ENCODE assay signal across 8 cellular contexts in genomic region chr14:36105401-36105800, GRCh38.
DNase-seq lines count a peak whose midpoint lies in the region; ATAC-seq and TF ChIP-seq lines count a peak whose summit lies in the region.
"Had no signal": no experiment of that assay in that cellular context is flagged by ENCODE, and none has a peak within 500 bp of the region (broad histone marks: within the 10 kb centered on the region; RNA-seq: fewer than 3 reads in every experiment).

No MANE protein-coding gene starts in this region.

- peaks cover 4% of the 10 kb centered on the region for H3K4me1 ChIP-seq in neural progenitor cell

- H3K36me3 Mint-ChIP-seq in neural progenitor cell, result no peaks in the 10 kb centered on the region

- no peaks in the 10 kb centered on the region for H3K36me3 ChIP-seq in neural progenitor cell

- no peak overlapping the region for H3K27ac ChIP-seq in neural progenitor cell

- no peak overlapping the region for H3K27ac Mint-ChIP-seq in neural progenitor cell

- no peaks in the 10 kb centered on the region for H4K20me1 ChIP-seq in neural progenitor cell (ENCODE audit: low read depth)

- H3K9me3 ChIP-seq in neural progenitor cell (ENCODE audit: low read depth), result no peaks in the 10 kb centered on the region

- peaks cover 61% of the 10 kb centered on the region for H3K27me3 ChIP-seq in neural progenitor cell

- H3K4me2 ChIP-seq in neural progenitor cell, result no peak overlapping the region

- no peaks in the 10 kb centered on the region for H3F3A ChIP-seq in neural progenitor cell (ENCODE audit: low read depth)

- in situ Hi-C loops in astrocyte of the spinal cord (cut with HindIII; ENCODE audit: low sequenced_read_pairs), result no loop called here

- no peaks in the 10 kb centered on the region for H3K79me2 ChIP-seq in neural progenitor cell (ENCODE audit: low read depth)

- no peak for ATAC-seq in HG03175 (IDR thresholded peaks at IDR 0.05; ENCODE audit: unreplicated experiment)
- no peak for ATAC-seq in HG03342 (IDR thresholded peaks at IDR 0.05; ENCODE audit: unreplicated experiment)

- no peak overlapping the region for H3K4me3 Mint-ChIP-seq in neural progenitor cell

- H2AFZ ChIP-seq in neural progenitor cell (replicated peaks), result no peak overlapping the region

- no peaks in the 10 kb centered on the region for H3K27me3 Mint-ChIP-seq in neural progenitor cell (ENCODE audit: insufficient read depth, low read depth)

- TF ChIP-seq CTCF in GM12873 (IDR thresholded peaks at IDR 0.05; ENCODE audit: insufficient read depth, low read depth, low read length, missing control alignments) (peak; percentile 28), astrocyte of the spinal cord (IDR thresholded peaks at IDR 0.05; ENCODE audit: low read depth, low read length) (peak; percentile 18), neural progenitor cell (IDR thresholded peaks at IDR 0.05) (peak; percentile 75)

- H3K9me3 Mint-ChIP-seq in neural progenitor cell, result no peaks in the 10 kb centered on the region

- peak; percentile 72 for DNase-seq in NCI-H1436 (lab: John Stamatoyannopoulos, UW)
- DNase-seq in astrocyte of the spinal cord (ENCODE audit: low read depth, low spot score), result no peak
- DNase-seq in neural progenitor cell (ENCODE audit: low spot score), result peak; percentile 75
- DNase-seq in activated T-cell treated with anti-CD3 and anti-CD28 coated beads for 4 hours, result no peak
- DNase-seq: SW 1271 had no signal

- H3K4me1 Mint-ChIP-seq in neural progenitor cell, result no peaks in the 10 kb centered on the region

- no peak overlapping the region for H3K9ac ChIP-seq in neural progenitor cell

- H3K4me3 ChIP-seq in astrocyte of the spinal cord (ENCODE audit: low read depth, low read length), result no peak overlapping the region
- H3K4me3 ChIP-seq in neural progenitor cell, result no peak overlapping the region

Comparison
In these comparisons a context has a peak if more than half of its experiments do, and no peak if none do; other contexts are left out.
1. CTCF ChIP-seq: peak in every context shown above with its lines; median percentile 75 in neural progenitor cell; 28 in GM12873; 18 in astrocyte of the spinal cord.
2. DNase-seq: peak in NCI-H1436 (single experiment) and neural progenitor cell (single experiment); none in astrocyte of the spinal cord (single experiment) and activated T-cell treated with anti-CD3 and anti-CD28 coated beads for 4 hours (single experiment).